In the genomic region with DNA sequence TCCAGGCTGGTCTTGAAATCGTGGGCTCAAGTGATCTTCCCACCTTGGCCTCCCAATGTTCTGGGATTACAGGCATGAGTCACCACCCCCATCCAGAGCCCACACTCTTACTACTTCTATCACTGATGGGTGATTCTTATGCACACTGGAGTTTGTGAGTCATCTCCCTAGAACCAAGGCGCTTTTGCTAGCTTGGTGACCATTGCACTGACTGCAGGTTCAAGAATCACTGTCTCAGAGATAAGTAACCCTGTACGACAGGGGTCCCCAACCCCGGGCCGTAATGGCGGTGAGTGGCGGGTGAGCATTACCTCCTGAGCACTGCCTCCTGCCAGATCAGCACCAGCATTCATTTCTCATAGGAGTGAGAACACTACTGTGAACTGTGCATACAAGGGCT, we compare ENCODE assay signal across 14 cellular contexts.
A peak's percentile ranks its signal among the peaks of the same experiment; 100 is the strongest.
DNase-seq lines count a peak whose midpoint lies in the region; ATAC-seq and TF ChIP-seq lines count a peak whose summit lies in the region.
"Had no signal": no experiment of that assay in that cellular context is flagged by ENCODE, and none has a peak within 500 bp of the region (broad histone marks: within the 10 kb centered on the region; RNA-seq: fewer than 3 reads in every experiment).

No MANE protein-coding gene starts in this region.

- no peak overlapping the region for H3K4me3 Mint-ChIP-seq in activated CD8-positive, alpha-beta T cell treated with anti-CD3 and anti-CD28 coated beads for 36 hours
- H3K4me3 Mint-ChIP-seq in activated CD8-positive, alpha-beta T cell treated with anti-CD3 and anti-CD28 coated beads, Interleukin-2, amount 10 ng/mL, durations not matched to agents 7 days and 5 days, result no peak overlapping the region

- H3K9me3 ChIP-seq in smooth muscle cell (replicated peaks; ENCODE audit: low read depth) (no peaks in the 10 kb centered on the region), tibial nerve (no peaks in the 10 kb centered on the region)

- no peaks in the 10 kb centered on the region for H4K20me1 ChIP-seq in smooth muscle cell (ENCODE audit: low read depth)

- in situ Hi-C loops in brain microvascular endothelial cell (cut with HindIII; ENCODE audit: low pct_ligation_motif_present, low sequenced_read_pairs), result no loop called here

- no peaks in the 10 kb centered on the region for H3K27me3 ChIP-seq in brain microvascular endothelial cell (replicated peaks)
- H3K27me3 ChIP-seq in smooth muscle cell (ENCODE audit: low read depth), result no peaks in the 10 kb centered on the region
- H3K27me3 ChIP-seq in tibial nerve, result no peaks in the 10 kb centered on the region

- TF ChIP-seq CTCF in activated CD8-positive, alpha-beta T cell treated with anti-CD3 and anti-CD28 coated beads for 36 hours (IDR thresholded peaks at IDR 0.05), result no peak
- TF ChIP-seq CTCF in RWPE1 (conservative IDR thresholded peaks at IDR 0.05; ENCODE audit: low read depth) (no peak), brain microvascular endothelial cell (IDR thresholded peaks at IDR 0.05; ENCODE audit: low read depth, low read length, missing control alignments) (no peak), smooth muscle cell (IDR thresholded peaks at IDR 0.05; ENCODE audit: borderline replicate concordance, insufficient read depth, poor library complexity, severe bottlenecking) (no peak), tibial nerve (IDR thresholded peaks at IDR 0.05) (no peak)

- POLR2A ChIA-PET in activated CD8-positive, alpha-beta T cell treated with anti-CD3 and anti-CD28 coated beads for 36 hours (lab: Charles Lee), result interaction anchor here (3.2 kb wide), 1 partner anchor 11 kb away, joined by 22 read pairs; no protein-coding TSS in a partner anchor
- POLR2A ChIA-PET in activated CD8-positive, alpha-beta T cell treated with anti-CD3 and anti-CD28 coated beads, Interleukin-2, amount 10 ng/mL, durations not matched to agents 7 days and 5 days (lab: Charles Lee), result no interaction called here
- POLR2A ChIA-PET in RWPE1 (lab: Yijun Ruan, JAX; ENCODE audit: low non-redundant PET), result no interaction called here

- H3K27ac Mint-ChIP-seq in activated CD8-positive, alpha-beta T cell treated with anti-CD3 and anti-CD28 coated beads for 36 hours, result peak overlapping the region; percentile 65
- no peak overlapping the region for H3K27ac Mint-ChIP-seq in activated CD8-positive, alpha-beta T cell treated with anti-CD3 and anti-CD28 coated beads, Interleukin-2, amount 10 ng/mL, durations not matched to agents 7 days and 5 days

- H3K27me3 Mint-ChIP-seq in activated CD8-positive, alpha-beta T cell treated with anti-CD3 and anti-CD28 coated beads for 36 hours, result no peaks in the 10 kb centered on the region
- peaks cover 3% of the 10 kb centered on the region for H3K27me3 Mint-ChIP-seq in activated CD8-positive, alpha-beta T cell treated with anti-CD3 and anti-CD28 coated beads, Interleukin-2, amount 10 ng/mL, durations not matched to agents 7 days and 5 days (ENCODE audit: low read depth)

- no peak overlapping the region for H3K27ac ChIP-seq in RWPE1
- H3K27ac ChIP-seq in brain microvascular endothelial cell, result no peak overlapping the region
- peak overlapping the region; percentile 85 for H3K27ac ChIP-seq in smooth muscle cell (ENCODE audit: low read depth)
- H3K27ac ChIP-seq in tibial nerve, result no peak overlapping the region
- H3K27ac ChIP-seq: PC-9 had no signal

- peak; percentile 41 for ATAC-seq in activated CD8-positive, alpha-beta T cell treated with anti-CD3 and anti-CD28 coated beads for 36 hours
- ATAC-seq in activated CD8-positive, alpha-beta T cell treated with anti-CD3 and anti-CD28 coated beads, Interleukin-2, amount 10 ng/mL, durations not matched to agents 7 days and 5 days, result no peak
- ATAC-seq in GM21390 (IDR thresholded peaks at IDR 0.05; ENCODE audit: unreplicated experiment), result no peak

- H3K9me3 Mint-ChIP-seq in activated CD8-positive, alpha-beta T cell treated with anti-CD3 and anti-CD28 coated beads for 36 hours, result peaks cover 3% of the 10 kb centered on the region
- H3K9me3 Mint-ChIP-seq in activated CD8-positive, alpha-beta T cell treated with anti-CD3 and anti-CD28 coated beads, Interleukin-2, amount 10 ng/mL, durations not matched to agents 7 days and 5 days (ENCODE audit: insufficient read depth), result no peaks in the 10 kb centered on the region

- TF ChIP-seq EP300 in tibial nerve (IDR thresholded peaks at IDR 0.05), result no peak

- CTCF ChIA-PET in activated CD8-positive, alpha-beta T cell treated with anti-CD3 and anti-CD28 coated beads for 36 hours (lab: Charles Lee), result interaction anchor here (0.7 to 3.2 kb wide), 4 partner anchors 9 to 182 kb away, joined by 3 to 9 read pairs (median 4); no protein-coding TSS in a partner anchor
- CTCF ChIA-PET in activated CD8-positive, alpha-beta T cell treated with anti-CD3 and anti-CD28 coated beads, Interleukin-2, amount 10 ng/mL, durations not matched to agents 7 days and 5 days (lab: Charles Lee), result interaction anchor here (2.3 kb wide), 1 partner anchor 10 kb away, joined by 13 read pairs; no protein-coding TSS in a partner anchor
- CTCF ChIA-PET in RWPE1 (lab: Yijun Ruan, JAX), result no interaction called here

- H3K4me1 Mint-ChIP-seq in activated CD8-positive, alpha-beta T cell treated with anti-CD3 and anti-CD28 coated beads for 36 hours (ENCODE audit: low read depth), result peaks cover 81% of the 10 kb centered on the region
- peaks cover 90% of the 10 kb centered on the region for H3K4me1 Mint-ChIP-seq in activated CD8-positive, alpha-beta T cell treated with anti-CD3 and anti-CD28 coated beads, Interleukin-2, amount 10 ng/mL, durations not matched to agents 7 days and 5 days (ENCODE audit: low read depth)

- H3K4me1 ChIP-seq in smooth muscle cell (ENCODE audit: low read depth) (peaks cover 33% of the 10 kb centered on the region), tibial nerve (peaks cover 0 to 15% (median 0%) of the 10 kb centered on the region in 4 donors)

- H3F3A ChIP-seq in smooth muscle cell (ENCODE audit: low read depth), result peaks cover 8% of the 10 kb centered on the region

- no peaks in the 10 kb centered on the region for H3K36me3 Mint-ChIP-seq in activated CD8-positive, alpha-beta T cell treated with anti-CD3 and anti-CD28 coated beads for 36 hours (ENCODE audit: low read depth)
- no peaks in the 10 kb centered on the region for H3K36me3 Mint-ChIP-seq in activated CD8-positive, alpha-beta T cell treated with anti-CD3 and anti-CD28 coated beads, Interleukin-2, amount 10 ng/mL, durations not matched to agents 7 days and 5 days (ENCODE audit: low read depth)

- no peaks in the 10 kb centered on the region for H3K79me2 ChIP-seq in smooth muscle cell (ENCODE audit: low read depth)

- H3K4me3 ChIP-seq in brain microvascular endothelial cell (ENCODE audit: low read depth, low read length) (no peak overlapping the region), smooth muscle cell (no peak overlapping the region), tibial nerve (no peak overlapping the region)
- H3K4me3 ChIP-seq: PC-9 had no signal

- no peak overlapping the region for H3K4me2 ChIP-seq in smooth muscle cell
- H3K4me2 ChIP-seq: PC-9 had no signal

- intact Hi-C loops in activated CD8-positive, alpha-beta T cell treated with anti-CD3 and anti-CD28 coated beads for 36 hours (cut with micrococcal nuclease), result no loop called here

- TF ChIP-seq POLR2A in tibial nerve (IDR thresholded peaks at IDR 0.05), result no peak

- no peaks in the 10 kb centered on the region for H3K36me3 ChIP-seq in brain microvascular endothelial cell (replicated peaks)
- H3K36me3 ChIP-seq in smooth muscle cell (ENCODE audit: low read depth), result no peaks in the 10 kb centered on the region
- no peaks in the 10 kb centered on the region for H3K36me3 ChIP-seq in tibial nerve

- WGBS in smooth muscle cell (ENCODE audit: low lambda C conversion rate), result 52% methylated on average over 7 of the region's 7 CpGs
- 60 to 95% methylated on average over 7 of the region's 7 CpGs for WGBS in tibial nerve, 2 donors

- H3K9ac ChIP-seq in smooth muscle cell (ENCODE audit: low read depth), result no peak overlapping the region

- DNase-seq in activated CD8-positive, alpha-beta T cell treated with anti-CD3 and anti-CD28 coated beads for 36 hours, result peak; percentile 71
- no peak for DNase-seq in activated CD8-positive, alpha-beta T cell treated with anti-CD3 and anti-CD28 coated beads, Interleukin-2, amount 10 ng/mL, durations not matched to agents 7 days and 5 days
- DNase-seq in RWPE1 (ENCODE audit: low spot score) (peak; percentile 50), brain microvascular endothelial cell (peak; percentile 54), smooth muscle cell (lab: John Stamatoyannopoulos, UW; ENCODE audit: unreplicated experiment) (no peak), SW 1271 (lab: John Stamatoyannopoulos, UW) (no peak), tibial nerve (ENCODE audit: low spot score in 2 of 2) (no peak)
- DNase-seq: amniotic stem cell, DMS 273 treated with DMSO at 0.1 percent for 48 hours, hippocampal formation, KG1, NCI-H2171, PC-9 had no signal

- H2AFZ ChIP-seq in smooth muscle cell (ENCODE audit: low read depth), result no peak overlapping the region
- H2AFZ ChIP-seq: PC-9 had no signal

Comparison
In these comparisons a context has a peak if more than half of its experiments do, and no peak if none do; other contexts are left out.
1. DNase-seq: peak in activated CD8-positive, alpha-beta T cell treated with anti-CD3 and anti-CD28 coated beads for 36 hours (single experiment), RWPE1 (single experiment) and brain microvascular endothelial cell (single experiment); none in activated CD8-positive, alpha-beta T cell treated with anti-CD3 and anti-CD28 coated beads, Interleukin-2, amount 10 ng/mL, durations not matched to agents 7 days and 5 days (single experiment), smooth muscle cell (single experiment), SW 1271 (0 of 2) and tibial nerve (0 of 2).